22 cellular contexts compared by ENCODE assay signal in genomic region chr20:52953020-52953419, GRCh38. TPM values are rescaled to one million over a fixed set of nuclear protein-coding genes. Genes with fewer than 3 reads are reported as not detected.
A peak's percentile ranks its signal among the peaks of the same experiment; 100 is the strongest.
DNase-seq lines count a peak whose midpoint lies in the region; ATAC-seq and TF ChIP-seq lines count a peak whose summit lies in the region.
"Had no signal": no experiment of that assay in that cellular context is flagged by ENCODE, and none has a peak within 500 bp of the region (broad histone marks: within the 10 kb centered on the region; RNA-seq: fewer than 3 reads in every experiment).

No MANE protein-coding gene starts in this region.

- TF ChIP-seq CTCF in fibroblast of lung (conservative IDR thresholded peaks at IDR 0.05 in 1 of 2, IDR thresholded peaks at IDR 0.05 in 1 of 2; ENCODE audit: low read depth in 1 of 2, low read length in 2 of 2) = no peak
- no peak for TF ChIP-seq CTCF in heart right ventricle (IDR thresholded peaks at IDR 0.05)

- H3K9ac ChIP-seq in fibroblast of lung (ENCODE audit: insufficient read depth, low read length) = no peak overlapping the region

- H4K20me1 ChIP-seq in fibroblast of lung (ENCODE audit: control insufficient read depth, extremely low read depth, insufficient read depth, low read length) = no peaks in the 10 kb centered on the region

- peak; percentile 31 for DNase-seq in AG08395 (ENCODE audit: low spot score)
- DNase-seq in M059J (ENCODE audit: low read depth) = peak; percentile 70
- peak; percentile 61 to 63 for DNase-seq in fibroblast of lung (ENCODE audit: low read depth in 2 of 2)
- DNase-seq in skeletal muscle cell (ENCODE audit: low read depth) = peak; percentile 29
- no peak for DNase-seq in dermis blood vessel endothelial cell
- no peak for DNase-seq in NCI-H524 (lab: John Stamatoyannopoulos, UW)
- no peak for DNase-seq in heart right ventricle
- DNase-seq: 8988T; BE2C; C1 segment of cervical spinal cord; CD4-positive, CD25-positive, alpha-beta regulatory T cell; CD8-positive, alpha-beta memory T cell; COR-L47; DMS 273 treated with DMSO at 0.1 percent for 48 hours; DMS53; DND-41; EL; H9; IMR-90 had no signal

- no peak overlapping the region for H2AFZ ChIP-seq in fibroblast of lung (ENCODE audit: low read length)

- H3K27ac ChIP-seq in fibroblast of lung (ENCODE audit: insufficient read depth, low read length) (no peak overlapping the region), heart right ventricle (no peak overlapping the region)

- H3K36me3 ChIP-seq in fibroblast of lung (ENCODE audit: control insufficient read depth, insufficient read depth, low read length) (no peaks in the 10 kb centered on the region), heart right ventricle (no peaks in the 10 kb centered on the region)
- H3K36me3 ChIP-seq: BE2C had no signal

- intact Hi-C loops in heart right ventricle (cut with DNase I) = no loop called here

- ATAC-seq in heart right ventricle = no peak
- ATAC-seq: GM12878 had no signal

- H3K4me3 ChIP-seq in fibroblast of lung (replicated peaks in 1 of 4; ENCODE audit: control extremely low read depth in 1 of 4, insufficient read depth in 1 of 4, low read depth in 3 of 4, low read length in 4 of 4) = no peak overlapping the region
- H3K4me3 ChIP-seq in skeletal muscle cell (ENCODE audit: low read depth, low read length) = no peak overlapping the region
- H3K4me3 ChIP-seq in heart right ventricle = no peak overlapping the region
- H3K4me3 ChIP-seq: GM12878 had no signal

- H3K4me1 ChIP-seq in fibroblast of lung (ENCODE audit: control insufficient read depth, extremely low read depth, insufficient read depth, low read length) = no peaks in the 10 kb centered on the region
- H3K4me1 ChIP-seq in heart right ventricle = no peaks in the 10 kb centered on the region

- H3K27me3 ChIP-seq in fibroblast of lung (ENCODE audit: control insufficient read depth, insufficient read depth, low read length) = no peaks in the 10 kb centered on the region
- no peaks in the 10 kb centered on the region for H3K27me3 ChIP-seq in heart right ventricle
- H3K27me3 ChIP-seq: BE2C had no signal

- H3K4me2 ChIP-seq in fibroblast of lung (ENCODE audit: extremely low read depth, insufficient read depth, low read length) = no peak overlapping the region

- 90 to 93% methylated on average over 1 of the region's 1 CpG for WGBS in heart right ventricle, 2 donors

- H3K9me3 ChIP-seq in fibroblast of lung (ENCODE audit: control insufficient read depth, insufficient read depth, low read depth, low read length) = no peaks in the 10 kb centered on the region
- H3K9me3 ChIP-seq in heart right ventricle = no peaks in the 10 kb centered on the region
- H3K9me3 ChIP-seq: BE2C had no signal

- no peaks in the 10 kb centered on the region for H3K79me2 ChIP-seq in fibroblast of lung (ENCODE audit: control insufficient read depth, insufficient read depth, low read length)

RNA-seq across cellular contexts. Expression of gene TSHZ2, which starts 19.1 kb away (rescaled TPM):
- 5.5 and 11.9 TPM in 2 replicates for total RNA-seq in M059J (2014; rRNA removed; shearing (Covaris generic))
- 2.6 and 5.4 TPM in 2 replicates for total RNA-seq in fibroblast of lung
- polyA plus RNA-seq in fibroblast of lung = 0.15 and 0.59 TPM in 2 replicates
- polyA plus RNA-seq in fibroblast of lung (2012) = 0.21 and 0.88 TPM in 2 replicates
- polyA minus RNA-seq in fibroblast of lung (ENCODE audit: low replicate concordance) = 1.6 TPM in 1 of 2 replicates, not detected in the other
- 1.5 and 1.9 TPM in 2 replicates for total RNA-seq in dermis blood vessel endothelial cell
- 1 to 10 TPM; 2.9 to 6.2 (median 4.8) TPM for total RNA-seq in heart right ventricle
- polyA plus RNA-seq in heart right ventricle = 1 to 10 TPM; 1.5 to 4.1 TPM
- total RNA-seq: G401 had no signal
- polyA plus RNA-seq: AG04450 had no signal

Comparison
In these comparisons a context has a peak if more than half of its experiments do, and no peak if none do; other contexts are left out.
1. DNase-seq: peak in AG08395 (single experiment), M059J (single experiment), fibroblast of lung (2 of 2) and skeletal muscle cell (single experiment); none in dermis blood vessel endothelial cell (single experiment), NCI-H524 (0 of 2) and heart right ventricle (0 of 2).